Comparison of ENCODE assay signal across 9 cellular contexts in genomic region chr2:40240067-40240466, GRCh38.
DNase-seq lines count a peak whose midpoint lies in the region; ATAC-seq and TF ChIP-seq lines count a peak whose summit lies in the region.
"Had no signal": no experiment of that assay in that cellular context is flagged by ENCODE, and none has a peak within 500 bp of the region (broad histone marks: within the 10 kb centered on the region; RNA-seq: fewer than 3 reads in every experiment).

No MANE protein-coding gene starts in this region.

- ATAC-seq in GM21381 (IDR thresholded peaks at IDR 0.05; ENCODE audit: unreplicated experiment), result no peak

- peaks cover 37% of the 10 kb centered on the region for H3K4me1 ChIP-seq in osteoblast (ENCODE audit: insufficient read depth, low read length)

- H4K20me1 ChIP-seq in osteoblast (ENCODE audit: insufficient read depth, low read length), result no peaks in the 10 kb centered on the region

- no peaks in the 10 kb centered on the region for H3K36me3 ChIP-seq in osteoblast (ENCODE audit: insufficient read depth, low read length)

- H3K9me3 ChIP-seq in osteoblast (ENCODE audit: low read depth, low read length), result no peaks in the 10 kb centered on the region

- H3K4me2 ChIP-seq in osteoblast (ENCODE audit: insufficient read depth, low read length), result peak overlapping the region; percentile 22

- no peaks in the 10 kb centered on the region for H3K36me3 Mint-ChIP-seq in progenitor cell of endocrine pancreas (ENCODE audit: insufficient read depth)

- peaks cover 2% of the 10 kb centered on the region for H3K4me1 Mint-ChIP-seq in progenitor cell of endocrine pancreas (ENCODE audit: low read depth)

- no peak overlapping the region for H3K4me3 Mint-ChIP-seq in progenitor cell of endocrine pancreas (ENCODE audit: low read depth)
- H3K4me3 Mint-ChIP-seq: endodermal cell had no signal

- no peaks in the 10 kb centered on the region for H3K9me3 Mint-ChIP-seq in progenitor cell of endocrine pancreas (ENCODE audit: low read depth)

- no peak overlapping the region for H3K4me3 ChIP-seq in osteoblast (ENCODE audit: insufficient read depth, low read length)

- DNase-seq in COLO668 (lab: John Stamatoyannopoulos, UW; ENCODE audit: unreplicated experiment) (peak; percentile 10), NCI-H2227 treated with DMSO at 0.1 percent for 48 hours (lab: John Stamatoyannopoulos, UW) (peak; percentile 74), fibroblast of gingiva (ENCODE audit: low read depth) (peak; percentile 90), osteoblast (ENCODE audit: insufficient read length, low spot score, missing footprints) (peak; percentile 91), DMS53 (lab: John Stamatoyannopoulos, UW) (no peak), hippocampal formation (lab: John Stamatoyannopoulos, UW) (no peak), progenitor cell of endocrine pancreas (ENCODE audit: low spot score, unreplicated experiment) (no peak)
- DNase-seq: endodermal cell had no signal

- H3K27me3 ChIP-seq in osteoblast (ENCODE audit: insufficient read depth, low read length), result no peaks in the 10 kb centered on the region

- H3K27ac ChIP-seq in osteoblast (ENCODE audit: low read depth, low read length), result peak overlapping the region; percentile 94

- TF ChIP-seq CTCF in osteoblast (IDR thresholded peaks at IDR 0.05; ENCODE audit: extremely low read depth, low read depth, low read length) (no peak), progenitor cell of endocrine pancreas (IDR thresholded peaks at IDR 0.05; ENCODE audit: unreplicated experiment) (no peak)

- no peak overlapping the region for H2AFZ ChIP-seq in osteoblast (ENCODE audit: low read length)

- H3K27ac Mint-ChIP-seq in progenitor cell of endocrine pancreas, result no peak overlapping the region
- H3K27ac Mint-ChIP-seq: endodermal cell had no signal

- H3K79me2 ChIP-seq in osteoblast (ENCODE audit: insufficient read depth, low read length), result peaks cover 12% of the 10 kb centered on the region

- H3K27me3 Mint-ChIP-seq in progenitor cell of endocrine pancreas, result no peaks in the 10 kb centered on the region

Comparison
In these comparisons a context has a peak if more than half of its experiments do, and no peak if none do; other contexts are left out.
1. DNase-seq: peak in COLO668 (single experiment), NCI-H2227 treated with DMSO at 0.1 percent for 48 hours (single experiment), fibroblast of gingiva (single experiment) and osteoblast (single experiment); none in DMS53 (single experiment), hippocampal formation (0 of 2) and progenitor cell of endocrine pancreas (single experiment).